Comparison of ENCODE assay signal across 2 cellular contexts in genomic region chr6:107152633-107153032, GRCh38.
TF ChIP-seq lines count a peak whose summit lies in the region.

No MANE protein-coding gene starts in this region.

TF ChIP-seq in GM23338, 12 proteins besides CTCF, POLR2A, EP300 and RAD21 (continued from another document):
- TF ChIP-seq ZNF462 (CRISPR knock-in tag; IDR thresholded peaks at IDR 0.05) = no peak
- TF ChIP-seq ETS1 (IDR thresholded peaks at IDR 0.05) = no peak
- no peak for TF ChIP-seq EZH2phosphoT487 (IDR thresholded peaks at IDR 0.05; ENCODE audit: unreplicated experiment)
- TF ChIP-seq NANOG (IDR thresholded peaks at IDR 0.05; ENCODE audit: borderline replicate concordance) = no peak
- no peak for TF ChIP-seq ZNF114 (CRISPR knock-in tag; IDR thresholded peaks at IDR 0.05)
- no peak for TF ChIP-seq POLR2AphosphoS5 (IDR thresholded peaks at IDR 0.05; ENCODE audit: low read depth)
- TF ChIP-seq CREB1 (CRISPR knock-in tag; IDR thresholded peaks at IDR 0.05; ENCODE audit: low read depth) = no peak
- no peak for TF ChIP-seq EZH2 (IDR thresholded peaks at IDR 0.05; ENCODE audit: low read depth, unreplicated experiment)

TF ChIP-seq in HepG2, 621 proteins besides CTCF, POLR2A, EP300 and RAD21 (continued from another document):
- TF ChIP-seq ARID3A (IDR thresholded peaks at IDR 0.05; ENCODE audit: low read depth, low read length) = peak; percentile 93
- peak; percentile 84 for TF ChIP-seq ZMYM3 (CRISPR knock-in tag; IDR thresholded peaks at IDR 0.05)
- TF ChIP-seq NCOR1 (IDR thresholded peaks at IDR 0.05; ENCODE audit: borderline replicate concordance, low read length) = peak; percentile 54; the same call in 1 of the 2 replicates
- peak; percentile 73; the same call in 1 of the 2 replicates for TF ChIP-seq HNF1B (CRISPR knock-in tag; IDR thresholded peaks at IDR 0.05)
- peak; percentile 45 for TF ChIP-seq ASH2L (IDR thresholded peaks at IDR 0.05; ENCODE audit: insufficient read length, low read depth, low read length)
- 0 out of 2 replicates have a peak, but pooled peaks have one; percentile 27 for TF ChIP-seq MED1 (CRISPR knock-in tag; IDR thresholded peaks at IDR 0.05)
- TF ChIP-seq ZNF326 (CRISPR knock-in tag; IDR thresholded peaks at IDR 0.05; ENCODE audit: borderline replicate concordance) = no peak
- no peak for TF ChIP-seq PCBP1 (IDR thresholded peaks at IDR 0.05; ENCODE audit: borderline replicate concordance, low read depth, low read length)
- TF ChIP-seq HNRNPLL (IDR thresholded peaks at IDR 0.05; ENCODE audit: low read depth, low read length, poor library complexity, severe bottlenecking) = peak; percentile 55
- TF ChIP-seq ZFX (CRISPR knock-in tag; IDR thresholded peaks at IDR 0.05; ENCODE audit: low read depth) = peak; percentile 41; the same call in 1 of the 2 replicates
- TF ChIP-seq HMG20A (CRISPR knock-in tag; IDR thresholded peaks at IDR 0.05; ENCODE audit: borderline replicate concordance) = 0 out of 2 replicates have a peak, but pooled peaks have one; percentile 23
- peak; percentile 53 for TF ChIP-seq SAP130 (CRISPR knock-in tag; IDR thresholded peaks at IDR 0.05; ENCODE audit: low read depth)
